In genomic region chr5:175519006-175519405, GRCh38 we compare ENCODE assay signal across 29 cellular contexts. TPM values are rescaled to one million over a fixed set of nuclear protein-coding genes. Genes with fewer than 3 reads are reported as not detected.
A peak's percentile ranks its signal among the peaks of the same experiment; 100 is the strongest.
DNase-seq lines count a peak whose midpoint lies in the region; ATAC-seq, FAIRE-seq and TF ChIP-seq lines count a peak whose summit lies in the region.
"Had no signal": no experiment of that assay in that cellular context is flagged by ENCODE, and none has a peak within 500 bp of the region (broad histone marks: within the 10 kb centered on the region; RNA-seq: fewer than 3 reads in every experiment).

No MANE protein-coding gene starts in this region.

- H3K36me3 ChIP-seq in HepG2 (replicated peaks in 1 of 2; ENCODE audit: control insufficient read depth in 1 of 2, insufficient read depth in 2 of 2, low read length in 2 of 2) = peaks cover 33 to 84% of the 10 kb centered on the region in 2 experiments
- H3K36me3 ChIP-seq in right lobe of liver = peaks cover 0 to 74% (median 19%) of the 10 kb centered on the region in 4 donors
- H3K36me3 ChIP-seq in smooth muscle cell (ENCODE audit: low read depth) = peaks cover 4% of the 10 kb centered on the region
- peaks cover 3% of the 10 kb centered on the region for H3K36me3 ChIP-seq in Caco-2 (ENCODE audit: control insufficient read depth, insufficient read depth, low read length)
- H3K36me3 ChIP-seq: uterus had no signal

- H3K27me3 Mint-ChIP-seq in T-helper 2 cell treated with Interferon-gamma antibody and Interleukin-4, amounts not matched to agents 5 μg/mL and 100 μg/mL, for 36 hours (ENCODE audit: low read depth) = no peaks in the 10 kb centered on the region
- H3K27me3 Mint-ChIP-seq in Caco-2 (ENCODE audit: insufficient read depth, unreplicated experiment) = no peaks in the 10 kb centered on the region
- H3K27me3 Mint-ChIP-seq: IgD-negative memory B cell had no signal

- BruUV-seq in HepG2 (replicated peaks; lab: Mats Ljungman, UMichigan) = TSS peak; percentile 10
- BruUV-seq in Caco-2 (replicated peaks; lab: Mats Ljungman, UMichigan) = no TSS peak

- no peaks in the 10 kb centered on the region for H3K9me3 ChIP-seq in HepG2 (ENCODE audit: low read length)
- no peaks in the 10 kb centered on the region for H3K9me3 ChIP-seq in right lobe of liver
- H3K9me3 ChIP-seq in smooth muscle cell (replicated peaks; ENCODE audit: low read depth) = no peaks in the 10 kb centered on the region
- no peaks in the 10 kb centered on the region for H3K9me3 ChIP-seq in Caco-2
- H3K9me3 ChIP-seq: left lung, stomach, uterus had no signal

- H3K4me1 Mint-ChIP-seq in T-helper 2 cell treated with Interferon-gamma antibody and Interleukin-4, amounts not matched to agents 5 μg/mL and 100 μg/mL, for 36 hours (ENCODE audit: low read depth) = peaks cover 62% of the 10 kb centered on the region
- peaks cover 8% of the 10 kb centered on the region for H3K4me1 Mint-ChIP-seq in Caco-2 (ENCODE audit: low read depth, unreplicated experiment)

- H3K9ac ChIP-seq in HepG2 (ENCODE audit: insufficient read depth, low read depth, low read length) (no peak overlapping the region), smooth muscle cell (ENCODE audit: low read depth) (no peak overlapping the region)
- H3K9ac ChIP-seq: parathyroid adenoma had no signal

- H4K20me1 ChIP-seq in HepG2 (ENCODE audit: insufficient read depth, low read length) (no peaks in the 10 kb centered on the region), smooth muscle cell (ENCODE audit: low read depth) (peaks cover 6% of the 10 kb centered on the region)

- no peak overlapping the region for H2AFZ ChIP-seq in HepG2 (ENCODE audit: low read length)
- H2AFZ ChIP-seq in smooth muscle cell (ENCODE audit: low read depth) = no peak overlapping the region
- H2AFZ ChIP-seq: parathyroid adenoma had no signal

- CTCF ChIA-PET in HepG2 (lab: Yijun Ruan, JAX; ENCODE audit: low intra/inter-chr PET ratio, low total read pairs) = no interaction called here
- CTCF ChIA-PET in Caco-2 (lab: Charles Lee) = no interaction called here

- POLR2A ChIA-PET in HepG2 (lab: Yijun Ruan, JAX) = interaction anchor here (0.7 kb wide), 1 partner anchor 569 kb away, joined by 3 read pairs; no protein-coding TSS in a partner anchor
- POLR2A ChIA-PET in Caco-2 (lab: Charles Lee) = no interaction called here

- no peak for TF ChIP-seq RAD21 in HepG2 (CRISPR knock-in tag; IDR thresholded peaks at IDR 0.05)

- H3K27me3 ChIP-seq in HepG2 (ENCODE audit: control insufficient read depth in 1 of 2, insufficient read depth in 2 of 2, low read length in 2 of 2) (no peaks in the 10 kb centered on the region), right lobe of liver (no peaks in the 10 kb centered on the region), smooth muscle cell (ENCODE audit: low read depth) (no peaks in the 10 kb centered on the region), Caco-2 (replicated peaks; ENCODE audit: control insufficient read depth, insufficient read depth, low read length) (no peaks in the 10 kb centered on the region)
- H3K27me3 ChIP-seq: left lung, stomach, uterus had no signal

- H3F3A ChIP-seq in smooth muscle cell (ENCODE audit: low read depth) = peaks cover 18% of the 10 kb centered on the region

- 96% methylated on average over 2 of the region's 2 CpGs for WGBS in HepG2 (ENCODE audit: low lambda C conversion rate)
- 88% methylated on average over 2 of the region's 2 CpGs for WGBS in right lobe of liver (ENCODE audit: insufficient coverage, low coverage, low lambda C conversion rate, missing lambda C conversion rate)
- 94% methylated on average over 2 of the region's 2 CpGs for WGBS in smooth muscle cell (ENCODE audit: low lambda C conversion rate)

- no peak for FAIRE-seq in HepG2 (lab: Jason Lieb, UNC)
- FAIRE-seq: D721Med, islet of Langerhans had no signal

- H3K4me1 ChIP-seq in HepG2 (ENCODE audit: insufficient read depth, low read length) (no peaks in the 10 kb centered on the region), right lobe of liver (no peaks in the 10 kb centered on the region), smooth muscle cell (ENCODE audit: low read depth) (peaks cover 3% of the 10 kb centered on the region), Caco-2 (peaks cover 4% of the 10 kb centered on the region; the same call in 1 of the 2 replicates)
- H3K4me1 ChIP-seq: parathyroid adenoma, stomach, uterus had no signal

- H3K4me2 ChIP-seq in HepG2 (ENCODE audit: low read depth, low read length) = no peak overlapping the region
- no peak overlapping the region for H3K4me2 ChIP-seq in smooth muscle cell

- H3K36me3 Mint-ChIP-seq in T-helper 2 cell treated with Interferon-gamma antibody and Interleukin-4, amounts not matched to agents 5 μg/mL and 100 μg/mL, for 36 hours (ENCODE audit: low read depth) = peaks cover 81% of the 10 kb centered on the region
- H3K36me3 Mint-ChIP-seq in activated naive CD4-positive, alpha-beta T cell treated with anti-CD3 and anti-CD28 coated beads, Interleukin-2, amount 50 U/mL, for 72 hours = peaks cover 50 to 96% of the 10 kb centered on the region in 2 donors
- H3K36me3 Mint-ChIP-seq in Caco-2 (ENCODE audit: insufficient read depth, unreplicated experiment) = peaks cover 82% of the 10 kb centered on the region

- intact Hi-C loops in HepG2 (cut with micrococcal nuclease; ENCODE audit: unreplicated experiment) = no loop called here
- intact Hi-C loops in right lobe of liver (cut with DNase I) = no loop called here
- intact Hi-C loops in Caco-2 (cut with micrococcal nuclease; ENCODE audit: unreplicated experiment) = no loop called here

- ATAC-seq in HepG2 (no peak), right lobe of liver (no peak)
- peak in 1 of 2 donors; percentile 6 for ATAC-seq in activated naive CD4-positive, alpha-beta T cell treated with anti-CD3 and anti-CD28 coated beads, Interleukin-2, amount 50 U/mL, for 72 hours
- ATAC-seq: HCT116, left lung had no signal

- no peak for DNase-seq in T-helper 2 cell treated with Interferon-gamma antibody and Interleukin-4, amounts not matched to agents 5 μg/mL and 100 μg/mL, for 36 hours (ENCODE audit: low spot score)
- DNase-seq in T-helper 2 cell (no peak), HepG2 (ENCODE audit: low spot score) (no peak), right lobe of liver (no peak), smooth muscle cell (lab: John Stamatoyannopoulos, UW; ENCODE audit: unreplicated experiment) (no peak), NCI-H1417 (lab: John Stamatoyannopoulos, UW) (no peak), Caco-2 (no peak)
- DNase-seq in activated naive CD4-positive, alpha-beta T cell treated with anti-CD3 and anti-CD28 coated beads, Interleukin-2, amount 50 U/mL, for 72 hours (ENCODE audit: low spot score in 2 of 2) = no peak
- DNase-seq: 8988T; C1 segment of cervical spinal cord; central memory CD4-positive, alpha-beta T cell; cortex of kidney; DND-41; erythroblast; glutamatergic neuron; left lung; mesenchymal stem cell; NCI-H1694; SHP77; stimulated activated CD4-positive, alpha-beta T cell treated with anti-CD3 and anti-CD28 coated beads, Interleukin-1b, Interleukin-23, amount 100 ng/mL, for 48 hours; stomach; T1000; uterus had no signal

- in situ Hi-C loops in HepG2 (cut with HindIII; ENCODE audit: extremely low pct_ligation_motif_present, low pct_unique_long_range_greater_than_20kb) = no loop called here

- H3K27ac ChIP-seq in HepG2 (ENCODE audit: extremely low read length, insufficient read depth, low read length) (no peak overlapping the region), right lobe of liver (no peak overlapping the region), smooth muscle cell (ENCODE audit: low read depth) (peak overlapping the region; percentile 85)
- H3K27ac ChIP-seq: left lung, parathyroid adenoma, stomach, uterus, VCaP had no signal

- H3K4me3 ChIP-seq in HepG2 (replicated peaks in 1 of 3; ENCODE audit: insufficient read depth in 1 of 3, low read depth in 2 of 3, low read length in 3 of 3) (no peak overlapping the region), right lobe of liver (no peak overlapping the region), smooth muscle cell (no peak overlapping the region), Caco-2 (ENCODE audit: low read depth, low read length) (no peak overlapping the region)
- H3K4me3 ChIP-seq: left lung, stomach, uterus had no signal

- peaks cover 14% of the 10 kb centered on the region for H3K9me3 Mint-ChIP-seq in T-helper 2 cell treated with Interferon-gamma antibody and Interleukin-4, amounts not matched to agents 5 μg/mL and 100 μg/mL, for 36 hours
- peaks cover 8 to 14% of the 10 kb centered on the region in 2 donors for H3K9me3 Mint-ChIP-seq in activated naive CD4-positive, alpha-beta T cell treated with anti-CD3 and anti-CD28 coated beads, Interleukin-2, amount 50 U/mL, for 72 hours
- H3K9me3 Mint-ChIP-seq in Caco-2 (ENCODE audit: unreplicated experiment) = no peaks in the 10 kb centered on the region

- H3K4me3 Mint-ChIP-seq in T-helper 2 cell treated with Interferon-gamma antibody and Interleukin-4, amounts not matched to agents 5 μg/mL and 100 μg/mL, for 36 hours = peak overlapping the region; percentile 18
- H3K4me3 Mint-ChIP-seq in Caco-2 (ENCODE audit: unreplicated experiment) = no peak overlapping the region
- H3K4me3 Mint-ChIP-seq: IgD-negative memory B cell had no signal

- TF ChIP-seq CTCF in HepG2 (CRISPR knock-in tag; IDR thresholded peaks at IDR 0.05) (no peak), right lobe of liver (IDR thresholded peaks at IDR 0.05) (no peak), smooth muscle cell (IDR thresholded peaks at IDR 0.05; ENCODE audit: borderline replicate concordance, insufficient read depth, poor library complexity, severe bottlenecking) (no peak), Caco-2 (IDR thresholded peaks at IDR 0.05; ENCODE audit: insufficient read depth in 1 of 2, low read depth in 1 of 2, low read length in 1 of 2, severe bottlenecking in 1 of 2, unreplicated experiment in 1 of 2) (no peak)

- no peak for TF ChIP-seq EP300 in HepG2 (IDR thresholded peaks at IDR 0.05; ENCODE audit: low read depth in 2 of 2, low read length in 2 of 2)
- no peak for TF ChIP-seq EP300 in HepG2 (CRISPR knock-in tag; IDR thresholded peaks at IDR 0.05; ENCODE audit: borderline replicate concordance)

- peak overlapping the region; percentile 93 for H3K27ac Mint-ChIP-seq in T-helper 2 cell treated with Interferon-gamma antibody and Interleukin-4, amounts not matched to agents 5 μg/mL and 100 μg/mL, for 36 hours
- peak overlapping the region; percentile 98 to 99 for H3K27ac Mint-ChIP-seq in activated naive CD4-positive, alpha-beta T cell treated with anti-CD3 and anti-CD28 coated beads, Interleukin-2, amount 50 U/mL, for 72 hours
- H3K27ac Mint-ChIP-seq in Caco-2 (ENCODE audit: unreplicated experiment) = no peak overlapping the region
- H3K27ac Mint-ChIP-seq: IgD-negative memory B cell had no signal

- H3K79me2 ChIP-seq in HepG2 (ENCODE audit: insufficient read depth, low read length) (no peaks in the 10 kb centered on the region), smooth muscle cell (ENCODE audit: low read depth) (no peaks in the 10 kb centered on the region)
- H3K79me2 ChIP-seq: parathyroid adenoma had no signal

- TF ChIP-seq POLR2A in HepG2 (IDR thresholded peaks at IDR 0.05; ENCODE audit: insufficient read depth in 1 of 2, low read depth in 2 of 2, low read length in 2 of 2) = no peak
- TF ChIP-seq POLR2A in right lobe of liver (IDR thresholded peaks at IDR 0.05) = no peak

RNA-seq across cellular contexts. Expression of gene SFXN1, which starts 40.6 kb away (rescaled TPM):
- total RNA-seq in HepG2 (2016; rRNA removed; fragmentation: Illumina TruSeq; extraction: Trizol) (122 and 171 TPM in 2 replicates), right lobe of liver (100 to 1,000 TPM in 2 of 6 experiments, 10 to 100 TPM in 4; 58.9 to 123 (median 89.1) TPM), smooth muscle cell (136 and 142 TPM in 2 replicates), Caco-2 (2022) (102 and 104 TPM in 2 replicates)
- total RNA-seq in HepG2 (2016; cell fraction: cytosol; rRNA removed; fragmentation: Illumina TruSeq; extraction: Trizol; ENCODE audit: low read depth) = 25.6 and 31.9 TPM in 2 replicates
- total RNA-seq in HepG2 (2016; cell fraction: insoluble cytoplasmic fraction; rRNA removed; fragmentation: Illumina TruSeq; extraction: Trizol) = 115 and 180 TPM in 2 replicates
- 61.2 and 64.1 TPM in 2 replicates for total RNA-seq in HepG2 (2016; cell fraction: membrane; rRNA removed; fragmentation: Illumina TruSeq; extraction: Trizol)
- total RNA-seq in HepG2 (2016; cell fraction: nucleus; rRNA removed; fragmentation: Illumina TruSeq; extraction: Trizol) = 61.7 and 62.4 TPM in 2 replicates
- polyA plus RNA-seq in HepG2 (2011; rRNA removed) (130 and 135 TPM in 2 replicates), smooth muscle cell (63.9 and 65.6 TPM in 2 replicates)
- polyA plus RNA-seq in HepG2 (2011; cell fraction: cytosol; rRNA removed) = 114 and 150 TPM in 2 replicates
- polyA plus RNA-seq in HepG2 (2011; cell fraction: nucleus; rRNA removed) = 85.0 and 100 TPM in 2 replicates
- polyA plus RNA-seq in HepG2 (2012) = 117 and 127 TPM in 2 replicates
- 16.6 and 20.5 TPM in 2 replicates for polyA plus RNA-seq in HepG2 (2016; cell fraction: cytosol; fragmentation: Illumina TruSeq; extraction: Trizol; ENCODE audit: low read depth)
- polyA plus RNA-seq in HepG2 (2016; cell fraction: insoluble cytoplasmic fraction; fragmentation: Illumina TruSeq; extraction: Trizol; ENCODE audit: low read depth) = 111 and 120 TPM in 2 replicates
- 26.8 and 27.4 TPM in 2 replicates for polyA plus RNA-seq in HepG2 (2016; cell fraction: membrane; fragmentation: Illumina TruSeq; extraction: Trizol; ENCODE audit: low read depth)
- 57.1 and 59.3 TPM in 2 replicates for polyA plus RNA-seq in HepG2 (2016; cell fraction: nucleus; fragmentation: Illumina TruSeq; extraction: Trizol; ENCODE audit: insufficient read depth, low read depth)
- 225 and 261 TPM in 2 replicates for polyA minus RNA-seq in HepG2 (2011; rRNA and poly(A)+ RNA removed; ENCODE audit: low replicate concordance)
- polyA minus RNA-seq in HepG2 (2011; cell fraction: cytosol; rRNA and poly(A)+ RNA removed) = 93.0 and 118 TPM in 2 replicates
- polyA minus RNA-seq in HepG2 (2011; cell fraction: nucleus; rRNA and poly(A)+ RNA removed) = 119 and 123 TPM in 2 replicates
- total RNA-seq in activated naive CD4-positive, alpha-beta T cell treated with anti-CD3 and anti-CD28 coated beads, Interleukin-2, amount 50 U/mL, for 72 hours = 100 to 1,000 TPM; 320 to 351 TPM
